8 cellular contexts compared by ENCODE assay signal in the genomic region with DNA sequence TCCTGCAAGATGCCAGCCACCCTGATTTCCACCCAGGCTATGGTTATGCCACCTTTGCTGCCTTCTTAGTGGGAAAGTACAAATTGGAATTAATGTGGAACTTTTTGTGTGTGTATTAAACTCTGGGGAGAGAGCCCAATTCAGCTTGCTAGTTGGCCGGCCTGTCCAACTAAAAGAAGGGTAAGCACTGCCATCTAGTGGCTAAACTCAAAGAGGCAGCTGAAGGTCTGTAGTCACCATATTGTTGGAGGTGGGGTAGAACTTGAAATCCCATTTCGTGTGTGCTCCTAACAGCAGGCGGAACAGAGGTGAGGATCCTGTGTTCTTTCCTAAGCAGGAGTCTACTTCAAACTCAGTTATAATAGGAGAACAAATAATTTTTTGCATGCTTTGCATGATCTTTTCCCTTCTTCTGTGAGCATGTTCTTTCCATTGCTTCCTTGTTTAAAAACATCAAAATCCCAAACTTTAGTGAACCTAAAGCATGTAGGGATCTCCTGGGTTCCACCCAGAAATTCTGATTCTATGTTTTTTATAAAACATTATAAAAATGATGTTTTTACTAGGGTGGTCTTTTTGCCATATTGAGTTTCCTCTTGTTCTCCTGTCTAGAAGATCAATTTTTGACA.
A peak's percentile ranks its signal among the peaks of the same experiment; 100 is the strongest.
DNase-seq lines count a peak whose midpoint lies in the region; ATAC-seq and TF ChIP-seq lines count a peak whose summit lies in the region.

No MANE protein-coding gene starts in this region.

- no peaks in the 10 kb centered on the region for H3K27me3 Mint-ChIP-seq in naive thymus-derived CD4-positive, alpha-beta T cell

- H3K4me3 Mint-ChIP-seq in naive thymus-derived CD4-positive, alpha-beta T cell, result no peak overlapping the region

- H3K9me3 ChIP-seq in OCI-LY3 (ENCODE audit: insufficient read depth, low read length), result no peaks in the 10 kb centered on the region
- H3K9me3 ChIP-seq in naive thymus-derived CD4-positive, alpha-beta T cell (ENCODE audit: control insufficient read depth in 2 of 3, low read length in 3 of 3), result no peaks in the 10 kb centered on the region

- H3K9ac ChIP-seq in OCI-LY3 (ENCODE audit: low read length), result peak overlapping the region; percentile 94

- H3K79me2 ChIP-seq in OCI-LY3 (ENCODE audit: low read length), result peaks cover 45% of the 10 kb centered on the region

- H3K4me2 ChIP-seq in OCI-LY3 (ENCODE audit: low read length), result peak overlapping the region; percentile 78

- CTCF ChIA-PET in naive thymus-derived CD4-positive, alpha-beta T cell (lab: Charles Lee), result interaction anchor here (0.6 to 2.1 kb wide), 17 partner anchors 9 to 347 kb away, joined by 3 to 7 read pairs (median 4); no protein-coding TSS in a partner anchor

- H4K20me1 ChIP-seq in OCI-LY3 (ENCODE audit: insufficient read depth, low read length), result no peaks in the 10 kb centered on the region

- H3K36me3 Mint-ChIP-seq in naive thymus-derived CD4-positive, alpha-beta T cell, result peaks cover 45 to 85% (median 51%) of the 10 kb centered on the region in 5 donors

- H3K27ac ChIP-seq in OCI-LY3 (ENCODE audit: low read length), result peak overlapping the region; percentile 97
- H3K27ac ChIP-seq in naive thymus-derived CD4-positive, alpha-beta T cell (ENCODE audit: low read depth, low read length), result no peak overlapping the region

- H3K4me1 ChIP-seq in OCI-LY3 (ENCODE audit: low read length), result peaks cover 72% of the 10 kb centered on the region
- H3K4me1 ChIP-seq in naive thymus-derived CD4-positive, alpha-beta T cell (ENCODE audit: control insufficient read depth in 2 of 2, insufficient read depth in 2 of 2, low read length in 2 of 2), result no peaks in the 10 kb centered on the region

- ATAC-seq in naive thymus-derived CD4-positive, alpha-beta T cell, result peak; percentile 88
- no peak for ATAC-seq in HG02970 (IDR thresholded peaks at IDR 0.05; ENCODE audit: low FRiP score, unreplicated experiment)

- no peak overlapping the region for H2AFZ ChIP-seq in OCI-LY3 (ENCODE audit: low read depth, low read length)

- peak overlapping the region in 7 of 9 donors; percentile 44 to 89 (median 70) for H3K27ac Mint-ChIP-seq in naive thymus-derived CD4-positive, alpha-beta T cell

- H3K4me1 Mint-ChIP-seq in naive thymus-derived CD4-positive, alpha-beta T cell, result peaks cover 9 to 29% (median 14%) of the 10 kb centered on the region in 7 donors

- DNase-seq in GM04504 (ENCODE audit: low read depth) (peak; percentile 60), HUDEP-2 (lab: John Stamatoyannopoulos, UW; ENCODE audit: unreplicated experiment in 76 of 76) (peak in 57 of 76 experiments; percentile 2 to 79 (median 37)), activated T-cell treated with anti-CD3 and anti-CD28 coated beads for 24 hours (ENCODE audit: low read depth) (peak; percentile 72), epithelial cell of proximal tubule (ENCODE audit: low read depth) (no peak)
- DNase-seq in naive thymus-derived CD4-positive, alpha-beta T cell, result peak in 8 of 9 donors; percentile 56 to 81 (median 74)
- peak; percentile 25 to 83 (median 56) for DNase-seq in stimulated activated naive CD4-positive, alpha-beta T cell (lab: John Stamatoyannopoulos, UW)

- intact Hi-C loops in naive thymus-derived CD4-positive, alpha-beta T cell (cut with micrococcal nuclease), result loop anchor here (1.0 to 2.0 kb wide), 5 partner anchors 13 to 342 kb away; a partner anchor contains a TSS

- H3K4me3 ChIP-seq in OCI-LY3 (ENCODE audit: low read length) (peak overlapping the region; percentile 58), epithelial cell of proximal tubule (ENCODE audit: low read depth, low read length) (no peak overlapping the region)
- H3K4me3 ChIP-seq in naive thymus-derived CD4-positive, alpha-beta T cell (ENCODE audit: low read length), result no peak overlapping the region

- peaks cover 86% of the 10 kb centered on the region for H3K36me3 ChIP-seq in OCI-LY3 (replicated peaks; ENCODE audit: low read depth, low read length)
- peaks cover 63 to 96% (median 82%) of the 10 kb centered on the region in 3 experiments for H3K36me3 ChIP-seq in naive thymus-derived CD4-positive, alpha-beta T cell (ENCODE audit: control insufficient read depth in 2 of 3, insufficient read depth in 3 of 3, low read length in 3 of 3)

- POLR2A ChIA-PET in naive thymus-derived CD4-positive, alpha-beta T cell (lab: Charles Lee), result interaction anchor here (1.5 kb wide), 2 partner anchors 18 to 140 kb away, joined by 3 to 4 read pairs; no protein-coding TSS in a partner anchor

- H3K27me3 ChIP-seq in OCI-LY3 (ENCODE audit: low read depth, low read length), result no peaks in the 10 kb centered on the region
- H3K27me3 ChIP-seq in naive thymus-derived CD4-positive, alpha-beta T cell (ENCODE audit: control insufficient read depth in 2 of 2, insufficient read depth in 2 of 2, low read length in 2 of 2), result no peaks in the 10 kb centered on the region

- peaks cover 0 to 5% (median 0%) of the 10 kb centered on the region in 11 donors for H3K9me3 Mint-ChIP-seq in naive thymus-derived CD4-positive, alpha-beta T cell

- TF ChIP-seq CTCF in OCI-LY3 (IDR thresholded peaks at IDR 0.05; ENCODE audit: low read depth, low read length) (peak; percentile 92), epithelial cell of proximal tubule (conservative IDR thresholded peaks at IDR 0.05; ENCODE audit: low read depth, low read length) (peak; percentile 89)
